In the genomic region with DNA sequence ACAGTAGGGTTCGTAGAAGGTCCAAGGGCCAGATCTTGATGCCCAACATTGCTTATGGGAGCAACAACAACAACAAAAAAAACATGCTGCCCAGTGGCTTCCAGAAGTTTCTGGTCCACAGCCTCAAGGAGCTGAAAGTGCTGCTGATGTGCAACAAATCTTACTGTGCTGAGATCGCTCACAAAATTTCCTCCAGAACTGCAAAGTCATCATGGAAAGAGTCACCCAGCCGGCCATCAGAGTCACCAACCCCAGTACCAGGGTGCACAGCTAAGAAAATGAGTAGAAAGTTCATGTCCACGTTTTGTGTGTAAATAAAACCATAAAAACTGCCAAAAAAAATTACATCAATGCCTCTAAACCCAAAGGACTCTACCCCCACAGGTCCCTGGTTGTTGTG, we compare ENCODE assay signal across 20 cellular contexts. TPM values are rescaled to one million over a fixed set of nuclear protein-coding genes. Genes with fewer than 3 reads are reported as not detected.
DNase-seq lines count a peak whose midpoint lies in the region; ATAC-seq, FAIRE-seq and TF ChIP-seq lines count a peak whose summit lies in the region.
"Had no signal": no experiment of that assay in that cellular context is flagged by ENCODE, and none has a peak within 500 bp of the region (broad histone marks: within the 10 kb centered on the region; RNA-seq: fewer than 3 reads in every experiment).

No MANE protein-coding gene starts in this region.

- H3K36me3 ChIP-seq in heart left ventricle (peaks cover 0 to 48% (median 0%) of the 10 kb centered on the region in 9 donors), uterus (no peaks in the 10 kb centered on the region)
- H3K36me3 ChIP-seq: right lobe of liver had no signal

- H3K4me3 ChIP-seq in heart left ventricle, result peak overlapping the region in 4 of 12 donors; percentile 51 to 59 (median 56)
- H3K4me3 ChIP-seq in uterus, result no peak overlapping the region

- no peaks in the 10 kb centered on the region for H3K27me3 Mint-ChIP-seq in dendritic cell treated with granulocyte-macrophage colony-stimulating factor and Interleukin-4, amounts not matched to agents 40 ng/mL and 50 ng/mL, for 4 days
- peaks cover 27% of the 10 kb centered on the region for H3K27me3 Mint-ChIP-seq in nephron (ENCODE audit: low read depth)
- no peaks in the 10 kb centered on the region for H3K27me3 Mint-ChIP-seq in activated CD4-positive, alpha-beta T cell treated with anti-CD3 and anti-CD28 coated beads, Interleukin-2, amount 10 ng/mL, durations not matched to agents 24 days and 14 days
- H3K27me3 Mint-ChIP-seq: activated CD8-positive, alpha-beta memory T cell treated with anti-CD3 and anti-CD28 coated beads, Interleukin-2, amount 10 ng/mL, durations not matched to agents 7 days and 5 days; activated naive CD8-positive, alpha-beta T cell treated with anti-CD3 and anti-CD28 coated beads, Interleukin-2, amount 50 U/mL, for 24 hours had no signal

- TF ChIP-seq CTCF in heart left ventricle (IDR thresholded peaks at IDR 0.05), result no peak
- no peak for TF ChIP-seq CTCF in nephron (IDR thresholded peaks at IDR 0.05; ENCODE audit: unreplicated experiment in 3 of 3)
- TF ChIP-seq CTCF in uterus (IDR thresholded peaks at IDR 0.05), result no peak

- intact Hi-C loops in heart left ventricle (cut with DNase I), result no loop called here
- intact Hi-C loops in left ventricle myocardium superior (cut with micrococcal nuclease), result no loop called here
- intact Hi-C loops in dendritic cell treated with granulocyte-macrophage colony-stimulating factor and Interleukin-4, amounts not matched to agents 40 ng/mL and 50 ng/mL, for 4 days (cut with micrococcal nuclease), result no loop called here
- intact Hi-C loops in uterus (cut with DNase I; ENCODE audit: low total_unique reads), result no loop called here
- intact Hi-C loops in activated CD4-positive, alpha-beta T cell treated with anti-CD3 and anti-CD28 coated beads, Interleukin-2, amount 10 ng/mL, durations not matched to agents 24 days and 14 days (cut with micrococcal nuclease), result loop anchor here (5.0 kb wide), 1 partner anchor 192 kb away; no protein-coding TSS in a partner anchor

- peaks cover 89% of the 10 kb centered on the region for H3K36me3 Mint-ChIP-seq in dendritic cell treated with granulocyte-macrophage colony-stimulating factor and Interleukin-4, amounts not matched to agents 40 ng/mL and 50 ng/mL, for 4 days (ENCODE audit: low read depth)
- no peaks in the 10 kb centered on the region for H3K36me3 Mint-ChIP-seq in nephron (ENCODE audit: low read depth)
- no peaks in the 10 kb centered on the region for H3K36me3 Mint-ChIP-seq in activated CD4-positive, alpha-beta T cell treated with anti-CD3 and anti-CD28 coated beads, Interleukin-2, amount 10 ng/mL, durations not matched to agents 24 days and 14 days (ENCODE audit: low read depth)

- no peak for FAIRE-seq in GM12891 (lab: Jason Lieb, UNC)

- H3K27ac ChIP-seq in heart left ventricle, result peak overlapping the region in 8 of 12 donors; percentile 73 to 94 (median 83)
- H3K27ac ChIP-seq in uterus, result peak overlapping the region; percentile 88 to 89

- DNase-seq in heart left ventricle, result no peak
- no peak for DNase-seq in left ventricle myocardium superior
- no peak for DNase-seq in uterus
- no peak for DNase-seq in activated CD4-positive, alpha-beta T cell treated with anti-CD3 and anti-CD28 coated beads, Interleukin-2, amount 10 ng/mL, durations not matched to agents 24 days and 14 days
- DNase-seq in activated CD4-positive, alpha-beta T cell treated with anti-CD3 and anti-CD28 coated beads for 4 hours, result no peak
- no peak for DNase-seq in GM12891 (ENCODE audit: insufficient read length, low spot score)
- DNase-seq: 8988T; activated CD4-positive, CD25-positive, alpha-beta regulatory T cell treated with anti-CD3 and anti-CD28 coated beads, Interleukin-2, amount 50 U/mL, for 72 hours; activated CD8-positive, alpha-beta memory T cell treated with anti-CD3 and anti-CD28 coated beads, Interleukin-2, amount 10 ng/mL, durations not matched to agents 7 days and 5 days; activated naive CD8-positive, alpha-beta T cell treated with anti-CD3 and anti-CD28 coated beads, Interleukin-2, amount 50 U/mL, for 24 hours; DMS79; esophagus squamous epithelium; NCI-H187 treated with DMSO at 0.1 percent for 48 hours; NCI-H446; occipital lobe; T-helper 9 cell had no signal

- H3K9me3 Mint-ChIP-seq in dendritic cell treated with granulocyte-macrophage colony-stimulating factor and Interleukin-4, amounts not matched to agents 40 ng/mL and 50 ng/mL, for 4 days, result no peaks in the 10 kb centered on the region
- no peaks in the 10 kb centered on the region for H3K9me3 Mint-ChIP-seq in nephron
- no peaks in the 10 kb centered on the region for H3K9me3 Mint-ChIP-seq in activated CD4-positive, alpha-beta T cell treated with anti-CD3 and anti-CD28 coated beads, Interleukin-2, amount 10 ng/mL, durations not matched to agents 24 days and 14 days
- H3K9me3 Mint-ChIP-seq: activated naive CD8-positive, alpha-beta T cell treated with anti-CD3 and anti-CD28 coated beads, Interleukin-2, amount 50 U/mL, for 24 hours had no signal

- 74 to 83% (median 81%) methylated on average over 4 of the region's 4 CpGs for WGBS in heart left ventricle, 4 donors

- TF ChIP-seq POLR2A in heart left ventricle (IDR thresholded peaks at IDR 0.05) (no peak), uterus (IDR thresholded peaks at IDR 0.05) (no peak), GM12891 (IDR thresholded peaks at IDR 0.05; ENCODE audit: low read depth, low read length) (no peak; the same call in 1 of the 2 replicates)

- H3K27ac Mint-ChIP-seq in dendritic cell treated with granulocyte-macrophage colony-stimulating factor and Interleukin-4, amounts not matched to agents 40 ng/mL and 50 ng/mL, for 4 days, result peak overlapping the region; percentile 89
- no peak overlapping the region for H3K27ac Mint-ChIP-seq in nephron
- H3K27ac Mint-ChIP-seq in activated CD4-positive, alpha-beta T cell treated with anti-CD3 and anti-CD28 coated beads, Interleukin-2, amount 10 ng/mL, durations not matched to agents 24 days and 14 days, result no peak overlapping the region
- H3K27ac Mint-ChIP-seq: activated CD8-positive, alpha-beta memory T cell treated with anti-CD3 and anti-CD28 coated beads, Interleukin-2, amount 10 ng/mL, durations not matched to agents 7 days and 5 days had no signal

- H3K4me1 ChIP-seq in heart left ventricle (peaks cover 0 to 67% (median 18%) of the 10 kb centered on the region in 12 donors), uterus (no peaks in the 10 kb centered on the region)

- H3K4me3 Mint-ChIP-seq in dendritic cell treated with granulocyte-macrophage colony-stimulating factor and Interleukin-4, amounts not matched to agents 40 ng/mL and 50 ng/mL, for 4 days, result peak overlapping the region; percentile 81
- peak overlapping the region; percentile 45 to 92 (median 87) for H3K4me3 Mint-ChIP-seq in nephron
- H3K4me3 Mint-ChIP-seq in activated CD4-positive, alpha-beta T cell treated with anti-CD3 and anti-CD28 coated beads, Interleukin-2, amount 10 ng/mL, durations not matched to agents 24 days and 14 days, result no peak overlapping the region

- H3K9me3 ChIP-seq in heart left ventricle (no peaks in the 10 kb centered on the region), uterus (no peaks in the 10 kb centered on the region)
- H3K9me3 ChIP-seq: esophagus squamous epithelium, right lobe of liver, SK-N-SH had no signal

- ATAC-seq in heart left ventricle, result no peak
- ATAC-seq in left ventricle myocardium superior, result no peak
- ATAC-seq: activated CD8-positive, alpha-beta memory T cell treated with anti-CD3 and anti-CD28 coated beads, Interleukin-2, amount 10 ng/mL, durations not matched to agents 7 days and 5 days; activated naive CD8-positive, alpha-beta T cell treated with anti-CD3 and anti-CD28 coated beads, Interleukin-2, amount 50 U/mL, for 24 hours had no signal

- H3K27me3 ChIP-seq in heart left ventricle (no peaks in the 10 kb centered on the region), uterus (no peaks in the 10 kb centered on the region)
- H3K27me3 ChIP-seq: esophagus squamous epithelium, right lobe of liver had no signal

- peaks cover 72% of the 10 kb centered on the region for H3K4me1 Mint-ChIP-seq in dendritic cell treated with granulocyte-macrophage colony-stimulating factor and Interleukin-4, amounts not matched to agents 40 ng/mL and 50 ng/mL, for 4 days (ENCODE audit: low read depth)
- peaks cover 8% of the 10 kb centered on the region for H3K4me1 Mint-ChIP-seq in nephron
- peaks cover 41% of the 10 kb centered on the region for H3K4me1 Mint-ChIP-seq in activated CD4-positive, alpha-beta T cell treated with anti-CD3 and anti-CD28 coated beads, Interleukin-2, amount 10 ng/mL, durations not matched to agents 24 days and 14 days

TF ChIP-seq in GM12891, 5 proteins besides CTCF, POLR2A, EP300 and RAD21:
- no peak for TF ChIP-seq PAX5 (IDR thresholded peaks at IDR 0.05; ENCODE audit: insufficient read depth, low read length, severe bottlenecking)
- no peak for TF ChIP-seq SPI1 (IDR thresholded peaks at IDR 0.05; ENCODE audit: low read depth, low read length)
- no peak for TF ChIP-seq POU2F2 (IDR thresholded peaks at IDR 0.05; ENCODE audit: low read depth, low read length)
- no peak for TF ChIP-seq POLR2AphosphoS5 (IDR thresholded peaks at IDR 0.05; ENCODE audit: low read depth, low read length)
- TF ChIP-seq TAF1 (IDR thresholded peaks at IDR 0.05; ENCODE audit: low read depth, low read length), result no peak

RNA-seq across cellular contexts. Expression of a gene that starts 3.8 kb away (rescaled TPM):
- total RNA-seq in heart left ventricle, result 100 to 1,000 TPM in 2 of 9 donors, 10 to 100 TPM in 7; 16.6 to 346 (median 30.7) TPM
- 10 to 100 TPM; 25.0 to 30.1 TPM for polyA plus RNA-seq in heart left ventricle
- 41.5 TPM for total RNA-seq in left ventricle myocardium superior
- 100 to 1,000 TPM in 1 of 4 donors, 10 to 100 TPM in 3; 19.8 to 108 (median 43.6) TPM for total RNA-seq in uterus
- 4.7 and 6.2 TPM in 2 replicates for total RNA-seq in activated CD4-positive, alpha-beta T cell treated with anti-CD3 and anti-CD28 coated beads, Interleukin-2, amount 10 ng/mL, durations not matched to agents 24 days and 14 days
- 654 TPM for polyA plus RNA-seq in GM12891 (2012; ENCODE audit: low read depth, missing spikeins)

RNA-seq across cellular contexts. Expression of a gene that starts 6.1 kb away (rescaled TPM):
- total RNA-seq in heart left ventricle (100 to 1,000 TPM in 2 of 9 donors, 10 to 100 TPM in 7; 18.6 to 438 (median 51.0) TPM), left ventricle myocardium superior (37.7 TPM), uterus (100 to 1,000 TPM in 2 of 4 donors, 10 to 100 TPM in 2; 48.0 to 187 (median 135) TPM)
- 10 to 100 TPM; 18.2 to 23.5 TPM for polyA plus RNA-seq in heart left ventricle
- 38.5 and 42.6 TPM in 2 replicates for total RNA-seq in activated CD4-positive, alpha-beta T cell treated with anti-CD3 and anti-CD28 coated beads, Interleukin-2, amount 10 ng/mL, durations not matched to agents 24 days and 14 days
- 1,963 TPM for polyA plus RNA-seq in GM12891 (2012; ENCODE audit: low read depth, missing spikeins)
